ENCODE assay signal across 17 cellular contexts in genomic region chr12:128737292-128737966, GRCh38.
A peak's percentile ranks its signal among the peaks of the same experiment; 100 is the strongest.
DNase-seq lines count a peak whose midpoint lies in the region; ATAC-seq, FAIRE-seq and TF ChIP-seq lines count a peak whose summit lies in the region.
"Had no signal": no experiment of that assay in that cellular context is flagged by ENCODE, and none has a peak within 500 bp of the region (broad histone marks: within the 10 kb centered on the region; RNA-seq: fewer than 3 reads in every experiment).

No MANE protein-coding gene starts in this region.

- DNase-seq in G401 (ENCODE audit: low spot score): peak; percentile 17
- DNase-seq in RCC 7860 (ENCODE audit: low spot score): peak; percentile 3
- no peak for DNase-seq in effector memory CD8-positive, alpha-beta T cell
- no peak for DNase-seq in naive thymus-derived CD4-positive, alpha-beta T cell
- no peak for DNase-seq in SK-N-SH
- DNase-seq in body of pancreas: no peak
- no peak for DNase-seq in NCI-H446 treated with DMSO at 0.1 percent for 48 hours (lab: John Stamatoyannopoulos, UW)
- no peak for DNase-seq in stimulated activated naive CD4-positive, alpha-beta T cell (lab: John Stamatoyannopoulos, UW)
- DNase-seq: 8988T; AML-193; CD4-positive, CD25-positive, alpha-beta regulatory T cell; DMS53; H7 had no signal

- peaks cover 0 to 8% (median 0%) of the 10 kb centered on the region in 3 experiments for H3K9me3 ChIP-seq in naive thymus-derived CD4-positive, alpha-beta T cell (ENCODE audit: control insufficient read depth in 2 of 3, low read length in 3 of 3)
- H3K9me3 ChIP-seq in SK-N-SH: no peaks in the 10 kb centered on the region
- no peaks in the 10 kb centered on the region for H3K9me3 ChIP-seq in body of pancreas

- H3K79me2 ChIP-seq in SK-N-SH (ENCODE audit: insufficient read depth): no peaks in the 10 kb centered on the region

- no peak overlapping the region for H3K4me3 ChIP-seq in naive thymus-derived CD4-positive, alpha-beta T cell (ENCODE audit: low read length)
- H3K4me3 ChIP-seq in SK-N-SH (ENCODE audit: low read depth in 2 of 2, low read length in 1 of 2): no peak overlapping the region
- no peak overlapping the region for H3K4me3 ChIP-seq in body of pancreas
- H3K4me3 ChIP-seq: BLaER1 treated with 17β-estradiol and CSF1 and Interleukin-3, amounts not matched to agents 10 nM and 100 nM; GM23338 had no signal

- CTCF ChIA-PET in naive thymus-derived CD4-positive, alpha-beta T cell (lab: Charles Lee): no interaction called here
- CTCF ChIA-PET in SK-N-SH (lab: Yijun Ruan, JAX): interaction anchor here (1.6 kb wide), 1 partner anchor 16 kb away, joined by 5 read pairs; no protein-coding TSS in a partner anchor

- no peak for TF ChIP-seq RAD21 in SK-N-SH (IDR thresholded peaks at IDR 0.05; ENCODE audit: low read length)

- H3K27ac ChIP-seq in naive thymus-derived CD4-positive, alpha-beta T cell (ENCODE audit: low read depth, low read length): no peak overlapping the region
- H3K27ac ChIP-seq in SK-N-SH (ENCODE audit: low read depth in 2 of 2, low read length in 1 of 2): no peak overlapping the region
- H3K27ac ChIP-seq in body of pancreas: no peak overlapping the region
- H3K27ac ChIP-seq: BLaER1 treated with 17β-estradiol and CSF1 and Interleukin-3, amounts not matched to agents 10 nM and 100 nM; HL-60 had no signal

- intact Hi-C loops in naive thymus-derived CD4-positive, alpha-beta T cell (cut with micrococcal nuclease): no loop called here
- intact Hi-C loops in body of pancreas (cut with DNase I): no loop called here

- TF ChIP-seq EP300 in SK-N-SH (IDR thresholded peaks at IDR 0.05; ENCODE audit: borderline replicate concordance in 1 of 2, low read depth in 1 of 2, low read length in 1 of 2): no peak

- H2AFZ ChIP-seq in SK-N-SH (ENCODE audit: low read depth): no peak overlapping the region
- H2AFZ ChIP-seq: GM23338 had no signal

- peak overlapping the region in 1 of 2 donors; percentile 27 for H3K4me3 Mint-ChIP-seq in effector memory CD8-positive, alpha-beta T cell
- H3K4me3 Mint-ChIP-seq in naive thymus-derived CD4-positive, alpha-beta T cell: no peak overlapping the region
- H3K4me3 Mint-ChIP-seq: CD4-positive, CD25-positive, alpha-beta regulatory T cell; GM23338 had no signal

- peak overlapping the region; percentile 53 to 78 for H3K27ac Mint-ChIP-seq in effector memory CD8-positive, alpha-beta T cell
- no peak overlapping the region for H3K27ac Mint-ChIP-seq in naive thymus-derived CD4-positive, alpha-beta T cell
- H3K27ac Mint-ChIP-seq: CD4-positive, CD25-positive, alpha-beta regulatory T cell; GM23338 had no signal

- FAIRE-seq in RCC 7860 (lab: Jason Lieb, UNC): no peak
- FAIRE-seq: GM18507 had no signal

- H3K4me1 ChIP-seq in naive thymus-derived CD4-positive, alpha-beta T cell (ENCODE audit: control insufficient read depth in 2 of 2, insufficient read depth in 2 of 2, low read length in 2 of 2): no peaks in the 10 kb centered on the region
- H3K4me1 ChIP-seq in SK-N-SH (ENCODE audit: control insufficient read depth in 1 of 2, insufficient read depth in 2 of 2, low read depth in 1 of 2, low read length in 1 of 2) (no peaks in the 10 kb centered on the region), body of pancreas (no peaks in the 10 kb centered on the region)

- TF ChIP-seq POLR2A in body of pancreas (IDR thresholded peaks at IDR 0.05): no peak

- H3K9me2 ChIP-seq in SK-N-SH: no peaks in the 10 kb centered on the region

- no peaks in the 10 kb centered on the region for H3K36me3 ChIP-seq in naive thymus-derived CD4-positive, alpha-beta T cell (ENCODE audit: control insufficient read depth in 2 of 3, insufficient read depth in 3 of 3, low read length in 3 of 3)
- H3K36me3 ChIP-seq in SK-N-SH (replicated peaks in 1 of 2; ENCODE audit: control insufficient read depth in 1 of 2, insufficient read depth in 2 of 2, low read length in 1 of 2): no peaks in the 10 kb centered on the region
- H3K36me3 ChIP-seq in body of pancreas (replicated peaks in 1 of 2; ENCODE audit: insufficient read depth in 1 of 2, low read depth in 2 of 2): no peaks in the 10 kb centered on the region
- H3K36me3 ChIP-seq: BLaER1 treated with 17β-estradiol and CSF1 and Interleukin-3, amounts not matched to agents 10 nM and 100 nM had no signal

- in situ Hi-C loops in G401 (cut with HindIII; ENCODE audit: low sequenced_read_pairs): no loop called here

- peaks cover 27 to 50% of the 10 kb centered on the region in 2 donors for H3K4me1 Mint-ChIP-seq in effector memory CD8-positive, alpha-beta T cell (ENCODE audit: low read depth in 2 of 2)
- H3K4me1 Mint-ChIP-seq in naive thymus-derived CD4-positive, alpha-beta T cell: peaks cover 0 to 5% (median 0%) of the 10 kb centered on the region in 7 donors
- H3K4me1 Mint-ChIP-seq: CD4-positive, CD25-positive, alpha-beta regulatory T cell; GM23338 had no signal

- H3K27me3 ChIP-seq in naive thymus-derived CD4-positive, alpha-beta T cell (ENCODE audit: control insufficient read depth in 2 of 2, insufficient read depth in 2 of 2, low read length in 2 of 2): no peaks in the 10 kb centered on the region
- no peaks in the 10 kb centered on the region for H3K27me3 ChIP-seq in SK-N-SH (ENCODE audit: insufficient read depth)
- H3K27me3 ChIP-seq in body of pancreas: peaks cover 0 to 7% of the 10 kb centered on the region in 2 donors
- H3K27me3 ChIP-seq: BLaER1 treated with 17β-estradiol and CSF1 and Interleukin-3, amounts not matched to agents 10 nM and 100 nM had no signal

- no peak overlapping the region for H3K9ac ChIP-seq in SK-N-SH
- H3K9ac ChIP-seq: BLaER1 treated with 17β-estradiol and CSF1 and Interleukin-3, amounts not matched to agents 10 nM and 100 nM had no signal

- TF ChIP-seq CTCF in SK-N-SH (IDR thresholded peaks at IDR 0.05) (no peak), body of pancreas (IDR thresholded peaks at IDR 0.05) (no peak)

- peaks cover 5% of the 10 kb centered on the region for H3K36me3 Mint-ChIP-seq in effector memory CD8-positive, alpha-beta T cell (ENCODE audit: insufficient read depth)
- H3K36me3 Mint-ChIP-seq in naive thymus-derived CD4-positive, alpha-beta T cell: peaks cover 0 to 4% (median 0%) of the 10 kb centered on the region in 5 donors
- H3K36me3 Mint-ChIP-seq: CD4-positive, CD25-positive, alpha-beta regulatory T cell had no signal

- H3F3A ChIP-seq in SK-N-SH (replicated peaks; ENCODE audit: insufficient read depth): no peaks in the 10 kb centered on the region

- H3K4me2 ChIP-seq in SK-N-SH: no peak overlapping the region
- H3K4me2 ChIP-seq: BLaER1 treated with 17β-estradiol and CSF1 and Interleukin-3, amounts not matched to agents 10 nM and 100 nM; GM23338 had no signal

- peak; percentile 24 for ATAC-seq in effector memory CD8-positive, alpha-beta T cell (replicated peaks)
- peak; percentile 57 for ATAC-seq in naive thymus-derived CD4-positive, alpha-beta T cell
- no peak for ATAC-seq in body of pancreas
- ATAC-seq: GM23338 had no signal

- H3K9me3 Mint-ChIP-seq in effector memory CD8-positive, alpha-beta T cell: peaks cover 7 to 11% of the 10 kb centered on the region in 2 donors
- H3K9me3 Mint-ChIP-seq in naive thymus-derived CD4-positive, alpha-beta T cell: peaks cover 0 to 18% (median 8%) of the 10 kb centered on the region in 11 donors

- H4K20me1 ChIP-seq in SK-N-SH (ENCODE audit: insufficient read depth): no peaks in the 10 kb centered on the region
- H4K20me1 ChIP-seq: BLaER1 treated with 17β-estradiol and CSF1 and Interleukin-3, amounts not matched to agents 10 nM and 100 nM had no signal

- WGBS in SK-N-SH (ENCODE audit: low lambda C conversion rate): 4% methylated on average over 3 of the region's 3 CpGs
- 45 to 59% methylated on average over 3 of the region's 3 CpGs for WGBS in body of pancreas, 2 donors

- POLR2A ChIA-PET in naive thymus-derived CD4-positive, alpha-beta T cell (lab: Charles Lee): no interaction called here
- POLR2A ChIA-PET in SK-N-SH (lab: Yijun Ruan, JAX): no interaction called here

- peaks cover 0 to 5% of the 10 kb centered on the region in 2 donors for H3K27me3 Mint-ChIP-seq in effector memory CD8-positive, alpha-beta T cell
- peaks cover 0 to 21% (median 13%) of the 10 kb centered on the region in 5 donors for H3K27me3 Mint-ChIP-seq in naive thymus-derived CD4-positive, alpha-beta T cell

TF ChIP-seq in SK-N-SH, 30 proteins besides CTCF, POLR2A, EP300 and RAD21 (continues in another document):
- no peak for TF ChIP-seq CHD2 (IDR thresholded peaks at IDR 0.05; ENCODE audit: low read length, partially characterized antibody)
- TF ChIP-seq FOSL2 (IDR thresholded peaks at IDR 0.05; ENCODE audit: borderline replicate concordance, low read depth): no peak
- TF ChIP-seq TCF12 (IDR thresholded peaks at IDR 0.05): no peak
- no peak for TF ChIP-seq PBX3 (IDR thresholded peaks at IDR 0.05)
- TF ChIP-seq SIN3A (IDR thresholded peaks at IDR 0.05; ENCODE audit: borderline replicate concordance, low read depth, low read length): no peak
- TF ChIP-seq TEAD4 (IDR thresholded peaks at IDR 0.05; ENCODE audit: borderline replicate concordance, insufficient read depth): no peak
- no peak for TF ChIP-seq SMC3 (IDR thresholded peaks at IDR 0.05; ENCODE audit: low read depth, low read length)
- TF ChIP-seq MAX (IDR thresholded peaks at IDR 0.05; ENCODE audit: low read depth): no peak
- no peak for TF ChIP-seq ELF1 (IDR thresholded peaks at IDR 0.05)
- no peak for TF ChIP-seq USF2 (IDR thresholded peaks at IDR 0.05; ENCODE audit: borderline replicate concordance, low read depth, low read length)
- TF ChIP-seq RCOR1 (IDR thresholded peaks at IDR 0.05; ENCODE audit: low read length): no peak
- TF ChIP-seq MXI1 (IDR thresholded peaks at IDR 0.05; ENCODE audit: low read depth, low read length): no peak

Comparison
In these comparisons a context has a peak if more than half of its experiments do, and no peak if none do; other contexts are left out.
1. DNase-seq: peak in G401 (single experiment) and RCC 7860 (single experiment); none in effector memory CD8-positive, alpha-beta T cell (0 of 3), naive thymus-derived CD4-positive, alpha-beta T cell (0 of 9), SK-N-SH (single experiment), body of pancreas (0 of 4), NCI-H446 treated with DMSO at 0.1 percent for 48 hours (single experiment) and stimulated activated naive CD4-positive, alpha-beta T cell (0 of 6).
2. H3K27ac Mint-ChIP-seq: peak in effector memory CD8-positive, alpha-beta T cell (2 of 2); none in naive thymus-derived CD4-positive, alpha-beta T cell (0 of 9).